In genomic region chr4:122104184-122104583, GRCh38 we compare ENCODE assay signal across 2 cellular contexts.
TF ChIP-seq lines count a peak whose summit lies in the region.

No MANE protein-coding gene starts in this region.

TF ChIP-seq in GM23338, 12 proteins besides CTCF, POLR2A, EP300 and RAD21 (continued from another document):
- TF ChIP-seq ETS1 (IDR thresholded peaks at IDR 0.05), result no peak
- no peak for TF ChIP-seq POLR2AphosphoS5 (IDR thresholded peaks at IDR 0.05; ENCODE audit: low read depth)
- no peak for TF ChIP-seq ZNF462 (CRISPR knock-in tag; IDR thresholded peaks at IDR 0.05)
- TF ChIP-seq REST (IDR thresholded peaks at IDR 0.05; ENCODE audit: unreplicated experiment), result no peak
- TF ChIP-seq JUNB (IDR thresholded peaks at IDR 0.05; ENCODE audit: unreplicated experiment), result no peak
- TF ChIP-seq ZNF331 (CRISPR knock-in tag; IDR thresholded peaks at IDR 0.05; ENCODE audit: low read depth), result no peak
- no peak for TF ChIP-seq ZNF114 (CRISPR knock-in tag; IDR thresholded peaks at IDR 0.05)
- TF ChIP-seq CREB1 (CRISPR knock-in tag; IDR thresholded peaks at IDR 0.05; ENCODE audit: low read depth), result no peak
- TF ChIP-seq NANOG (IDR thresholded peaks at IDR 0.05; ENCODE audit: borderline replicate concordance), result no peak
- no peak for TF ChIP-seq EZH2phosphoT487 (IDR thresholded peaks at IDR 0.05; ENCODE audit: unreplicated experiment)
- TF ChIP-seq EZH2 (IDR thresholded peaks at IDR 0.05; ENCODE audit: low read depth, unreplicated experiment), result no peak
TF ChIP-seq in GM23338: peak in this region for 0.

TF ChIP-seq in K562, 482 proteins besides CTCF, POLR2A, EP300 and RAD21:
- TF ChIP-seq ELK1 (CRISPR knock-in tag; IDR thresholded peaks at IDR 0.05) (no peak), GATAD2B (IDR thresholded peaks at IDR 0.05; ENCODE audit: borderline replicate concordance) (no peak), NFYB (IDR thresholded peaks at IDR 0.05; ENCODE audit: extremely low read depth, insufficient read length) (peak; percentile 13)
